ENCODE assay signal across 10 cellular contexts in genomic region chr14:68278568-68279436, GRCh38.
DNase-seq lines count a peak whose midpoint lies in the region; ATAC-seq and TF ChIP-seq lines count a peak whose summit lies in the region.
"Had no signal": no experiment of that assay in that cellular context is flagged by ENCODE, and none has a peak within 500 bp of the region (broad histone marks: within the 10 kb centered on the region; RNA-seq: fewer than 3 reads in every experiment).

No MANE protein-coding gene starts in this region.

- H3K4me3 ChIP-seq in GM06990 (replicated peaks; ENCODE audit: low read depth, low read length) (peak overlapping the region; percentile 16), PC-3 (ENCODE audit: low read length) (no peak overlapping the region), psoas muscle (no peak overlapping the region)

- H3K27me3 ChIP-seq in GM06990 (replicated peaks; ENCODE audit: control insufficient read depth, insufficient read depth, low read length): no peaks in the 10 kb centered on the region
- H3K27me3 ChIP-seq in PC-3 (ENCODE audit: low read length): no peaks in the 10 kb centered on the region
- H3K27me3 ChIP-seq in psoas muscle (ENCODE audit: insufficient read depth in 3 of 3, low read length in 2 of 3): no peaks in the 10 kb centered on the region

- no TSS peak for BruUV-seq in PC-3 (replicated peaks; lab: Mats Ljungman, UMichigan)

- whole genome bisulfite sequencing in psoas muscle, 3 donors: 77 to 86% (median 78%) methylated on average over 5 of the region's 5 CpGs

- H3K9me3 ChIP-seq in PC-3 (ENCODE audit: low read length) (no peaks in the 10 kb centered on the region), psoas muscle (no peaks in the 10 kb centered on the region)

- H3K79me2 ChIP-seq in PC-3 (ENCODE audit: low read length): no peaks in the 10 kb centered on the region

- in situ Hi-C loops in GM13977 (cut with MboI; ENCODE audit: low pct_unique_long_range_greater_than_20kb, low sequenced_read_pairs, unreplicated experiment): no loop called here

- CTCF ChIA-PET in PC-3 (lab: Charles Lee): no interaction called here

- peak; percentile 73 for ATAC-seq in PC-3
- peak in 2 of 4 donors; percentile 48 to 54 for ATAC-seq in psoas muscle
- no peak for ATAC-seq in HG02970 (IDR thresholded peaks at IDR 0.05; ENCODE audit: low FRiP score, unreplicated experiment)
- no peak for ATAC-seq in HG03565 (IDR thresholded peaks at IDR 0.05; ENCODE audit: unreplicated experiment)

- TF ChIP-seq CTCF in GM06990 (IDR thresholded peaks at IDR 0.05; ENCODE audit: insufficient read depth, low read length, poor library complexity, severe bottlenecking) (no peak), PC-3 (conservative IDR thresholded peaks at IDR 0.05; ENCODE audit: low read depth, low read length) (no peak), psoas muscle (IDR thresholded peaks at IDR 0.05) (no peak), GM13977 (IDR thresholded peaks at IDR 0.05; ENCODE audit: extremely low read depth, insufficient read depth, missing control alignments) (no peak)

- no peaks in the 10 kb centered on the region for H4K20me1 ChIP-seq in PC-3 (ENCODE audit: low read length)

- no peak for TF ChIP-seq POLR2A in erythroblast (IDR thresholded peaks at IDR 0.05; ENCODE audit: low read length)

- H3F3A ChIP-seq in PC-3 (ENCODE audit: low read length, unreplicated experiment): no peaks in the 10 kb centered on the region

- no peak for DNase-seq in GM06990 (ENCODE audit: extremely low read depth, insufficient read length)
- peak; percentile 63 for DNase-seq in PC-3
- peak; percentile 28 to 56 for DNase-seq in erythroblast (lab: John Stamatoyannopoulos, UW)
- DNase-seq in psoas muscle: no peak
- DNase-seq in GM19240 (ENCODE audit: insufficient read length, low spot score): no peak
- DNase-seq in GM13977 (ENCODE audit: low spot score): no peak
- DNase-seq: NCI-H774; stimulated activated CD4-positive, alpha-beta T cell treated with anti-CD3 and anti-CD28 coated beads, Interleukin-12 subunit alpha, Interleukin-12 subunit beta, amount 100 ng/mL, for 4 hours had no signal

- H3K4me1 ChIP-seq in PC-3 (ENCODE audit: insufficient read depth, low read length) (peaks cover 14% of the 10 kb centered on the region), psoas muscle (peaks cover 11% of the 10 kb centered on the region)

- H3K27ac ChIP-seq in PC-3 (ENCODE audit: low read length): no peak overlapping the region
- H3K27ac ChIP-seq in psoas muscle: peak overlapping the region; percentile 10

- no peak overlapping the region for H2AFZ ChIP-seq in PC-3 (ENCODE audit: low read length)

- POLR2A ChIA-PET in PC-3 (lab: Charles Lee; ENCODE audit: unreplicated experiment): no interaction called here

- no peak overlapping the region for H3K4me2 ChIP-seq in PC-3 (ENCODE audit: low read length)

- H3K36me3 ChIP-seq in GM06990 (ENCODE audit: control insufficient read depth, insufficient read depth, low read length) (no peaks in the 10 kb centered on the region), PC-3 (ENCODE audit: low read depth, low read length) (no peaks in the 10 kb centered on the region), psoas muscle (ENCODE audit: insufficient read depth in 1 of 2, low read depth in 1 of 2) (no peaks in the 10 kb centered on the region)

- intact Hi-C loops in PC-3 (cut with micrococcal nuclease) (no loop called here), psoas muscle (cut with DNase I) (no loop called here)

- H3K9ac ChIP-seq in PC-3 (ENCODE audit: low read length): no peak overlapping the region

- H3K9me2 ChIP-seq in PC-3 (replicated peaks; ENCODE audit: low read length): no peaks in the 10 kb centered on the region

Comparison
In these comparisons a context has a peak if more than half of its experiments do, and no peak if none do; other contexts are left out.
1. DNase-seq: peak in PC-3 (single experiment) and erythroblast (2 of 2); none in GM06990 (single experiment), psoas muscle (0 of 2), GM19240 (single experiment) and GM13977 (single experiment).